ENCODE assay signal across 8 cellular contexts in genomic region chr2:31230751-31231150, GRCh38. TPM values are rescaled to one million over a fixed set of nuclear protein-coding genes. Genes with fewer than 3 reads are reported as not detected.
"Had no signal": no experiment of that assay in that cellular context is flagged by ENCODE, and none has a peak within 500 bp of the region (broad histone marks: within the 10 kb centered on the region; RNA-seq: fewer than 3 reads in every experiment).

No MANE protein-coding gene starts in this region.

- H3K27me3 Mint-ChIP-seq: IgD-negative memory B cell had no signal

- H3K36me3 Mint-ChIP-seq: IgD-negative memory B cell had no signal

- H3K27ac ChIP-seq: HL-60 had no signal

- H3K9me3 Mint-ChIP-seq: GM23338, H9, IgD-negative memory B cell had no signal

- ATAC-seq: GM23338, HepG2 had no signal

- H3K4me3 Mint-ChIP-seq: GM23338, H9 had no signal

- H3K27ac Mint-ChIP-seq: GM23338, H9 had no signal

- DNase-seq: H9, HCEC 1CT, KBM-7 had no signal

- H3K4me3 ChIP-seq: GM23338 had no signal

RNA-seq across cellular contexts. Expression of gene CAPN14, which starts 13.4 kb away (rescaled TPM):
- total RNA-seq: GM23338, HepG2 had no signal
- polyA plus RNA-seq: H1, HepG2 had no signal
